Comparison of ENCODE assay signal across 21 cellular contexts in the genomic region with DNA sequence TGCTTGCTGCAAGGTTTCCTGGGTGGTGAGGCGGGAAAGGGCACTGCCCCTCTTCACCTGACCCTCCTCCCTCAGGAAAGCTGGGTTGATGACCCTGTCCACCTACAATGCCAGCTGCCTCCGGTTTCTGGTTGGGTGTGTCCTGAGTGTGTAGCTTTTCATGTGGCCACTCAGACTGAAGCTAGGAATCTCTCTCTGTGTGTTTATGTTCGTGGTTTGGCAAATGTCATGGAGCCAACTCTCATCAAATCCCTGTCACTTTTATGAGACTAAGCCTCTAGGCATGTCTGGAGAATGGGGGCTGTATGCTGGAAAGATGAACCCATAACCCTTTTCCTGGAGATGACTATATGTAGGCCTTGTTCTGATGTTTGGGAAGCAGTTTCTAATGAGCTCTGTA. TPM values are rescaled to one million over a fixed set of nuclear protein-coding genes. Genes with fewer than 3 reads are reported as not detected.
DNase-seq lines count a peak whose midpoint lies in the region; TF ChIP-seq lines count a peak whose summit lies in the region.
"Had no signal": no experiment of that assay in that cellular context is flagged by ENCODE, and none has a peak within 500 bp of the region (broad histone marks: within the 10 kb centered on the region; RNA-seq: fewer than 3 reads in every experiment).

No MANE protein-coding gene starts in this region.

- in situ Hi-C loops in astrocyte of the spinal cord (cut with HindIII; ENCODE audit: low sequenced_read_pairs): no loop called here

- H3K36me3 Mint-ChIP-seq in glutamatergic neuron (ENCODE audit: unreplicated experiment): no peaks in the 10 kb centered on the region
- H3K36me3 Mint-ChIP-seq: activated CD8-positive, alpha-beta memory T cell treated with anti-CD3 and anti-CD28 coated beads, Interleukin-2, amount 10 ng/mL, durations not matched to agents 7 days and 5 days had no signal

- DNase-seq in COLO829 (ENCODE audit: low spot score) (peak; percentile 34), HT1080 (ENCODE audit: low read depth) (peak; percentile 50), astrocyte of the spinal cord (ENCODE audit: low read depth, low spot score) (peak; percentile 62), kidney tubule cell (ENCODE audit: low spot score) (peak; percentile 61), NCI-H1694 (lab: John Stamatoyannopoulos, UW) (no peak), NCI-H2227 treated with DMSO at 0.1 percent for 48 hours (lab: John Stamatoyannopoulos, UW) (no peak), glutamatergic neuron (no peak), cerebellar nuclear complex (lab: John Stamatoyannopoulos, UW) (no peak)
- DNase-seq: activated CD4-positive, CD25-positive, alpha-beta regulatory T cell; activated CD8-positive, alpha-beta memory T cell treated with anti-CD3 and anti-CD28 coated beads, Interleukin-2, amount 10 ng/mL, durations not matched to agents 7 days and 5 days; activated gamma-delta T cell treated with Interleukin-2 at 50 U/mL for 16 hours; body of pancreas; effector CD4-positive, alpha-beta T cell; Karpas-422; NCI-H2029 treated with DMSO at 0.1 percent for 48 hours; NCI-H748 treated with DMSO at 0.1 percent for 48 hours; ovary had no signal

- no peak overlapping the region for H3K27ac Mint-ChIP-seq in glutamatergic neuron (ENCODE audit: unreplicated experiment)
- H3K27ac Mint-ChIP-seq: activated CD8-positive, alpha-beta memory T cell treated with anti-CD3 and anti-CD28 coated beads, Interleukin-2, amount 10 ng/mL, durations not matched to agents 7 days and 5 days; stimulated activated naive CD8-positive, alpha-beta T cell treated with anti-CD3 and anti-CD28 coated beads, Interleukin-15, Interleukin-2, amounts not matched to agents 100 ng/mL and 50 ng/mL, for 24 hours; T-helper 1 cell treated with Interleukin-12 subunit alpha and Interleukin-12 subunit beta and Interleukin-4 antibody, amounts not matched to agents 30 μg/mL and 1 μg/mL, for 36 hours had no signal

- H3K4me1 Mint-ChIP-seq in glutamatergic neuron (ENCODE audit: low read depth, unreplicated experiment): no peaks in the 10 kb centered on the region

- no peak overlapping the region for H3K4me3 ChIP-seq in astrocyte of the spinal cord (ENCODE audit: low read depth, low read length)
- H3K4me3 ChIP-seq: body of pancreas, ovary had no signal

- no peak overlapping the region for H3K4me3 Mint-ChIP-seq in glutamatergic neuron (ENCODE audit: unreplicated experiment)
- H3K4me3 Mint-ChIP-seq: activated CD8-positive, alpha-beta memory T cell treated with anti-CD3 and anti-CD28 coated beads, Interleukin-2, amount 10 ng/mL, durations not matched to agents 7 days and 5 days; stimulated activated naive CD8-positive, alpha-beta T cell treated with anti-CD3 and anti-CD28 coated beads, Interleukin-15, Interleukin-2, amounts not matched to agents 100 ng/mL and 50 ng/mL, for 24 hours; T-helper 1 cell treated with Interleukin-12 subunit alpha and Interleukin-12 subunit beta and Interleukin-4 antibody, amounts not matched to agents 30 μg/mL and 1 μg/mL, for 36 hours had no signal

- H3K27me3 Mint-ChIP-seq in glutamatergic neuron (ENCODE audit: unreplicated experiment): peaks cover 4% of the 10 kb centered on the region

- H3K9me3 Mint-ChIP-seq in glutamatergic neuron (ENCODE audit: unreplicated experiment): peaks cover 5% of the 10 kb centered on the region
- H3K9me3 Mint-ChIP-seq: stimulated activated naive CD8-positive, alpha-beta T cell treated with anti-CD3 and anti-CD28 coated beads, Interleukin-15, Interleukin-2, amounts not matched to agents 100 ng/mL and 50 ng/mL, for 24 hours; T-helper 1 cell treated with Interleukin-12 subunit alpha and Interleukin-12 subunit beta and Interleukin-4 antibody, amounts not matched to agents 30 μg/mL and 1 μg/mL, for 36 hours had no signal

- no peak for TF ChIP-seq CTCF in astrocyte of the spinal cord (IDR thresholded peaks at IDR 0.05; ENCODE audit: low read depth, low read length)
- TF ChIP-seq CTCF in glutamatergic neuron (IDR thresholded peaks at IDR 0.05; ENCODE audit: partially characterized antibody, unreplicated experiment): no peak

RNA-seq across cellular contexts. Expression of a gene that starts 17.1 kb away (rescaled TPM):
- total RNA-seq in HT1080 (2014; rRNA removed; shearing (Covaris generic)): 1.8 and 3.7 TPM in 2 replicates
- polyA plus RNA-seq in HT1080 (2015; cell fraction: cytosol; rRNA removed): 2.4 and 3.2 TPM in 2 replicates
- 17.6 and 20.5 TPM in 2 replicates for polyA plus RNA-seq in HT1080 (2015; cell fraction: nucleus; rRNA removed)
- 3.4 TPM for total RNA-seq in glutamatergic neuron (ENCODE audit: unreplicated experiment)

RNA-seq across cellular contexts. Expression of a gene that starts 30.1 kb away (rescaled TPM):
- total RNA-seq in HT1080 (2014; rRNA removed; shearing (Covaris generic)): not detected in 2 replicates
- not detected in 2 replicates for polyA plus RNA-seq in HT1080 (2015; cell fraction: cytosol; rRNA removed)
- polyA plus RNA-seq in HT1080 (2015; cell fraction: nucleus; rRNA removed): 0.19 TPM in 1 of 2 replicates, not detected in the other
- total RNA-seq in glutamatergic neuron (ENCODE audit: unreplicated experiment): 1.0 TPM
- polyA plus RNA-seq: keratinocyte had no signal

RNA-seq across cellular contexts. Expression of a gene that starts 30.2 kb away (rescaled TPM):
- not detected in 2 replicates for total RNA-seq in HT1080 (2014; rRNA removed; shearing (Covaris generic))
- polyA plus RNA-seq in HT1080 (2015; cell fraction: cytosol; rRNA removed): not detected in 2 replicates
- polyA plus RNA-seq in HT1080 (2015; cell fraction: nucleus; rRNA removed): not detected in 2 replicates
- not detected for total RNA-seq in glutamatergic neuron (ENCODE audit: unreplicated experiment)
- total RNA-seq: H7 had no signal
- polyA plus RNA-seq: keratinocyte had no signal

RNA-seq across cellular contexts. Expression of a gene that starts 47.6 kb away (rescaled TPM):
- total RNA-seq in HT1080 (2014; rRNA removed; shearing (Covaris generic)): 0.57 and 1.9 TPM in 2 replicates
- 0.70 and 0.76 TPM in 2 replicates for polyA plus RNA-seq in HT1080 (2015; cell fraction: cytosol; rRNA removed)
- polyA plus RNA-seq in HT1080 (2015; cell fraction: nucleus; rRNA removed): 5.7 and 7.2 TPM in 2 replicates
- 1.4 TPM for total RNA-seq in glutamatergic neuron (ENCODE audit: unreplicated experiment)

RNA-seq across cellular contexts. Expression of a gene that starts 49.1 kb away (rescaled TPM):
- 54.8 and 65.1 TPM in 2 replicates for total RNA-seq in HT1080 (2014; rRNA removed; shearing (Covaris generic))
- 27.5 and 27.9 TPM in 2 replicates for polyA plus RNA-seq in HT1080 (2015; cell fraction: cytosol; rRNA removed)
- polyA plus RNA-seq in HT1080 (2015; cell fraction: nucleus; rRNA removed): 140 and 161 TPM in 2 replicates
- total RNA-seq in glutamatergic neuron (ENCODE audit: unreplicated experiment): 18.8 TPM

Comparison
In these comparisons a context has a peak if more than half of its experiments do, and no peak if none do; other contexts are left out.
1. DNase-seq: peak in COLO829 (single experiment), HT1080 (single experiment), astrocyte of the spinal cord (single experiment) and kidney tubule cell (single experiment); none in NCI-H1694 (single experiment), NCI-H2227 treated with DMSO at 0.1 percent for 48 hours (single experiment), glutamatergic neuron (single experiment) and cerebellar nuclear complex (0 of 2).